12 cellular contexts compared by ENCODE assay signal in the genomic region with DNA sequence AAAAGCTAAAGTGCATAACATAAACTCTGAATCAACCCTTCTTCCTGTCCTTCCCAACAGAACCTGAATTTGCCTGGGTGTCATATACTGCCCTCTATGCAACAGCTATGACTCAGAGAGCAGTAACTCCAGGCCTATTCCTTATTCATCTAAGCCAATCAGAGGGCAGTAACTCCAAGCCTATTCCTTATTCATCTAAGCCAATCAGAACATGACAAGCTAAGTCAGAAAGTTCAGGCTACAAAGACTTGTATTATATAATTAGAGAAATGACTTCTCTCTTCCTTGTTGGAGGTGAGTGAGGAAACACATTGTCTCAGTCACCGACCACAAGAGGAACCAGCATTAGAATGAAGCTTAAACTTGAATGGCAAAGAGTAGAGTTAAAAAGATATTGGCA. TPM values are rescaled to one million over a fixed set of nuclear protein-coding genes. Genes with fewer than 3 reads are reported as not detected.
A peak's percentile ranks its signal among the peaks of the same experiment; 100 is the strongest.
DNase-seq lines count a peak whose midpoint lies in the region; ATAC-seq and TF ChIP-seq lines count a peak whose summit lies in the region.
"Had no signal": no experiment of that assay in that cellular context is flagged by ENCODE, and none has a peak within 500 bp of the region (broad histone marks: within the 10 kb centered on the region; RNA-seq: fewer than 3 reads in every experiment).

No MANE protein-coding gene starts in this region.

- H3K27me3 Mint-ChIP-seq in effector memory CD8-positive, alpha-beta T cell: peaks cover 0 to 20% of the 10 kb centered on the region in 2 donors
- H3K27me3 Mint-ChIP-seq in activated naive CD4-positive, alpha-beta T cell treated with anti-CD3 and anti-CD28 coated beads for 36 hours (ENCODE audit: low read depth): no peaks in the 10 kb centered on the region
- H3K27me3 Mint-ChIP-seq: activated CD4-positive, alpha-beta memory T cell treated with anti-CD3 and anti-CD28 coated beads for 36 hours had no signal

- WGBS in psoas muscle, 3 donors: 76 to 90% (median 80%) methylated on average over 1 of the region's 1 CpG

- no peaks in the 10 kb centered on the region for H3K9me3 ChIP-seq in psoas muscle

- no peak overlapping the region for H3K4me3 ChIP-seq in psoas muscle
- H3K4me3 ChIP-seq: PC-9 had no signal

- no peak overlapping the region for H3K27ac Mint-ChIP-seq in effector memory CD8-positive, alpha-beta T cell
- H3K27ac Mint-ChIP-seq in activated naive CD4-positive, alpha-beta T cell treated with anti-CD3 and anti-CD28 coated beads for 36 hours: no peak overlapping the region
- H3K27ac Mint-ChIP-seq: activated CD4-positive, alpha-beta memory T cell treated with anti-CD3 and anti-CD28 coated beads for 36 hours had no signal

- H3K27me3 ChIP-seq in psoas muscle (ENCODE audit: insufficient read depth in 3 of 3, low read length in 2 of 3): no peaks in the 10 kb centered on the region

- no peak overlapping the region for H3K27ac ChIP-seq in psoas muscle
- H3K27ac ChIP-seq: PC-9 had no signal

- no peak overlapping the region for H3K4me3 Mint-ChIP-seq in effector memory CD8-positive, alpha-beta T cell
- no peak overlapping the region for H3K4me3 Mint-ChIP-seq in activated naive CD4-positive, alpha-beta T cell treated with anti-CD3 and anti-CD28 coated beads for 36 hours
- H3K4me3 Mint-ChIP-seq: activated CD4-positive, alpha-beta memory T cell treated with anti-CD3 and anti-CD28 coated beads for 36 hours had no signal

- ATAC-seq in Right ventricle myocardium inferior (peak; percentile 50), psoas muscle (peak in 3 of 4 donors; percentile 38 to 65 (median 48)), GM21367 (IDR thresholded peaks at IDR 0.05; ENCODE audit: unreplicated experiment) (no peak)
- peak; percentile 32 for ATAC-seq in effector memory CD8-positive, alpha-beta T cell (replicated peaks)

- no peaks in the 10 kb centered on the region for H3K9me3 Mint-ChIP-seq in effector memory CD8-positive, alpha-beta T cell
- peaks cover 2% of the 10 kb centered on the region for H3K9me3 Mint-ChIP-seq in activated naive CD4-positive, alpha-beta T cell treated with anti-CD3 and anti-CD28 coated beads for 36 hours

- no peak for DNase-seq in Right ventricle myocardium inferior (ENCODE audit: missing footprints)
- no peak for DNase-seq in cardiac septum (ENCODE audit: low spot score)
- peak; percentile 97 for DNase-seq in NOMO-1 treated with DMSO at 0.1 percent for 48 hours (lab: John Stamatoyannopoulos, UW; ENCODE audit: unreplicated experiment)
- DNase-seq in effector memory CD8-positive, alpha-beta T cell: no peak
- DNase-seq in psoas muscle: no peak
- no peak for DNase-seq in effector CD8-positive, alpha-beta T cell (lab: John Stamatoyannopoulos, UW)
- no peak for DNase-seq in activated naive CD4-positive, alpha-beta T cell treated with anti-CD3 and anti-CD28 coated beads for 36 hours
- DNase-seq: activated CD4-positive, alpha-beta memory T cell treated with anti-CD3 and anti-CD28 coated beads for 36 hours; amniotic stem cell; MM.1S had no signal

- no peaks in the 10 kb centered on the region for H3K4me1 ChIP-seq in psoas muscle

- intact Hi-C loops in Right ventricle myocardium inferior (cut with DNase I): no loop called here
- intact Hi-C loops in cardiac septum (cut with DNase I): no loop called here
- intact Hi-C loops in psoas muscle (cut with DNase I): no loop called here
- intact Hi-C loops in activated naive CD4-positive, alpha-beta T cell treated with anti-CD3 and anti-CD28 coated beads for 36 hours (cut with micrococcal nuclease): no loop called here

- H3K36me3 ChIP-seq in psoas muscle (ENCODE audit: insufficient read depth in 1 of 2, low read depth in 1 of 2): no peaks in the 10 kb centered on the region

- TF ChIP-seq CTCF in psoas muscle (IDR thresholded peaks at IDR 0.05): no peak

- H3K4me1 Mint-ChIP-seq in effector memory CD8-positive, alpha-beta T cell (ENCODE audit: low read depth in 2 of 2): no peaks in the 10 kb centered on the region
- peaks cover 3% of the 10 kb centered on the region for H3K4me1 Mint-ChIP-seq in activated naive CD4-positive, alpha-beta T cell treated with anti-CD3 and anti-CD28 coated beads for 36 hours (ENCODE audit: low read depth)

- no peaks in the 10 kb centered on the region for H3K36me3 Mint-ChIP-seq in effector memory CD8-positive, alpha-beta T cell (ENCODE audit: insufficient read depth)
- no peaks in the 10 kb centered on the region for H3K36me3 Mint-ChIP-seq in activated naive CD4-positive, alpha-beta T cell treated with anti-CD3 and anti-CD28 coated beads for 36 hours (ENCODE audit: low read depth)

- CTCF ChIA-PET in activated naive CD4-positive, alpha-beta T cell treated with anti-CD3 and anti-CD28 coated beads for 36 hours (lab: Charles Lee): interaction anchor here (0.6 to 20.2 kb wide), 5 partner anchors 8 to 179 kb away, joined by 3 to 635 read pairs (median 3); no protein-coding TSS in a partner anchor

RNA-seq across cellular contexts. Expression of a gene that starts 26.2 kb away (rescaled TPM):
- total RNA-seq in Right ventricle myocardium inferior (9.4 TPM), cardiac septum (11.0 TPM), psoas muscle (1 to 10 TPM; 8.3 to 9.9 (median 8.9) TPM)
- 1 to 10 TPM; 7.3 to 7.6 (median 7.4) TPM for polyA plus RNA-seq in psoas muscle
- 10 to 100 TPM; 19.6 to 19.9 TPM for total RNA-seq in activated naive CD4-positive, alpha-beta T cell treated with anti-CD3 and anti-CD28 coated beads for 36 hours
